In genomic region chr10:122373713-122374112, GRCh38 we compare ENCODE assay signal across 1 cellular context.
TF ChIP-seq lines count a peak whose summit lies in the region.

No MANE protein-coding gene starts in this region.

TF ChIP-seq in SK-N-SH, 30 proteins besides CTCF, POLR2A, EP300 and RAD21 (continued from another document):
- no peak for TF ChIP-seq GATA2 (CRISPR knock-in tag; IDR thresholded peaks at IDR 0.05)
- no peak for TF ChIP-seq RFX5 (IDR thresholded peaks at IDR 0.05; ENCODE audit: low read length)
- TF ChIP-seq SIN3A (IDR thresholded peaks at IDR 0.05; ENCODE audit: borderline replicate concordance, low read depth, low read length) = no peak
- no peak for TF ChIP-seq RXRA (IDR thresholded peaks at IDR 0.05; ENCODE audit: borderline replicate concordance, low read depth)
- TF ChIP-seq TCF12 (IDR thresholded peaks at IDR 0.05) = no peak
- TF ChIP-seq USF2 (IDR thresholded peaks at IDR 0.05; ENCODE audit: borderline replicate concordance, low read depth, low read length) = no peak
- no peak for TF ChIP-seq JUND (IDR thresholded peaks at IDR 0.05)
- TF ChIP-seq EZH2phosphoT487 (IDR thresholded peaks at IDR 0.05; ENCODE audit: borderline replicate concordance, low read depth) = no peak
- TF ChIP-seq REST (IDR thresholded peaks at IDR 0.05; ENCODE audit: low read depth, low read length) = no peak
- TF ChIP-seq IRF3 (IDR thresholded peaks at IDR 0.05; ENCODE audit: low read depth, low read length) = no peak
- no peak for TF ChIP-seq RCOR1 (IDR thresholded peaks at IDR 0.05; ENCODE audit: low read length)
- no peak for TF ChIP-seq FOXM1 (IDR thresholded peaks at IDR 0.05; ENCODE audit: low read depth)
- no peak for TF ChIP-seq ZBTB33 (IDR thresholded peaks at IDR 0.05; ENCODE audit: borderline replicate concordance, low read depth)
TF ChIP-seq in SK-N-SH: peak in this region for 0.
